In the genomic region with DNA sequence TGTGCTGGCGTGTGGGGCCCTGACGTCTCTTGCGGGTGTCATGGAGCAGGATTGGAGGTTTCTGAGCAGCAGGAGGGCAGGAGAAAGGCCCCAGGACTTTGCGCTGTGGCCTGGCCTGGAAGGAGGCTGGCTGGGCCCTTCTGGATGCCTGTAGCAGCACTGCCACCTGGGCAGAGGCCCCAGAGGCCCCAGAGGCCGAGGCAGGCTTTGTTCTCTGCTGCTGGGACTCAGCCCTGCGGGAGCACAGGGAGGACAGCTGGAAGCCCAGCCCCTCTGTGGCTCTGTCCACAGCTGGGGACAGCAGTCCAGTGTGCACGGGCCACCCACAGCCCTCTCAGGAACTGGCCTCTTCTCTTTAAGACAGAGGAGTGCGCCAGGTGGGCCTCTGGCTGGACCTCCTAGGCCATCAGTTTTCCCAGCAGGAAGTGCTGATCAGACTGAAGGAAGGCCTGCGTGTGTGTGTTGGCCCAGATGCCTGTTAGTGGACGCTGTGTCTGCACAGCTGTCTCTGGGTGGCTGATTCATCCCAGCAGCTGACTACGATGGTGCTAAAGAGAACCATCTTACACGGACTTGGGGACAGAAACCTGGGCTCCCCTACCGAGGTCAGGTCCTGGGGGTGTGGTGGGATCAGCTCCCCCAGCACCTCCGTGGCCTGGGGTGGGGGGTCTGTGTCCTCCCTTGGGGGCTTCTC, we compare ENCODE assay signal across 1 cellular context.
TF ChIP-seq lines count a peak whose summit lies in the region.

No MANE protein-coding gene starts in this region.

TF ChIP-seq in endothelial cell of umbilical vein, 7 proteins besides CTCF, POLR2A, EP300 and RAD21:
- TF ChIP-seq EZH2 (IDR thresholded peaks at IDR 0.05; ENCODE audit: borderline replicate concordance, low read depth, low read length, severe bottlenecking), result no peak
- TF ChIP-seq, protein P1, sequence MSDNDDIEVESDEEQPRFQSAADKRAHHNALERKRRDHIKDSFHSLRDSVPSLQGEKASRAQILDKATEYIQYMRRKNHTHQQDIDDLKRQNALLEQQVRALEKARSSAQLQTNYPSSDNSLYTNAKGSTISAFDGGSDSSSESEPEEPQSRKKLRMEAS (IDR thresholded peaks at IDR 0.05; ENCODE audit: insufficient read depth, insufficient read length), result no peak
- TF ChIP-seq FOS (IDR thresholded peaks at IDR 0.05; ENCODE audit: borderline replicate concordance, insufficient read depth, low read length), result peak; percentile 75
- TF ChIP-seq MYC (IDR thresholded peaks at IDR 0.05; ENCODE audit: low read depth, low read length), result no peak
- TF ChIP-seq JUN (IDR thresholded peaks at IDR 0.05; ENCODE audit: borderline replicate concordance, insufficient read depth, insufficient read length, low read depth), result peak; percentile 28
- no peak for TF ChIP-seq GATA2 (IDR thresholded peaks at IDR 0.05; ENCODE audit: insufficient read depth, insufficient read length, low read depth, low read length)
- peak; percentile 89 for TF ChIP-seq POLR2AphosphoS5 (IDR thresholded peaks at IDR 0.05; ENCODE audit: insufficient read depth, low read depth, low read length)
